17 cellular contexts compared by ENCODE assay signal in the genomic region with DNA sequence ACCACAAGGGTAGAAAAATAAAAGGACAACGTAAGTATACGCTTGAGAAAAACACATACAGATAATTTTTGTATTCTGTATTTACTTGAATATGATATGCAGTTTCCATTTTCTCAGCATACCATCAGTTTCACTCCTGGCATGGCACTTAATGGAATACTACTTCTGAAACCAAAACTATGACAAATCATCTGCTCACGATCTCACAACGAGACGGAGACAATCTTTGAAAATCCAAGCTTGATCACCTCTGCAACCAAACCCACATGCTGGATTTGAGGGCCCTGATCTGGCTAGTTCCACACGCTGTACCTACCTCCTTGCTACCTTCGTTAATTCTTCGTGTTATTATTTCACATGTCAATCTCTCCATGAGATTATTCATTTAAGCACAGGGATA.
DNase-seq lines count a peak whose midpoint lies in the region; ATAC-seq and TF ChIP-seq lines count a peak whose summit lies in the region.
"Had no signal": no experiment of that assay in that cellular context is flagged by ENCODE, and none has a peak within 500 bp of the region (broad histone marks: within the 10 kb centered on the region; RNA-seq: fewer than 3 reads in every experiment).

No MANE protein-coding gene starts in this region.

- peak overlapping the region; percentile 7 for H3K27ac Mint-ChIP-seq in activated CD4-positive, alpha-beta T cell treated with anti-CD3 and anti-CD28 coated beads, Interleukin-2, amount 10 ng/mL, durations not matched to agents 24 days and 14 days
- no peak overlapping the region for H3K27ac Mint-ChIP-seq in activated CD4-positive, alpha-beta T cell treated with anti-CD3 and anti-CD28 coated beads, Interleukin-2, amount 10 ng/mL, durations not matched to agents 7 days and 5 days
- no peak overlapping the region for H3K27ac Mint-ChIP-seq in activated naive CD4-positive, alpha-beta T cell treated with anti-CD3 and anti-CD28 coated beads for 36 hours
- no peak overlapping the region for H3K27ac Mint-ChIP-seq in natural killer cell treated with Interleukin-12 subunit alpha and Interleukin-12 subunit beta and Interleukin-15 and Interleukin-18, amount 100 ng/mL, for 72 hours
- H3K27ac Mint-ChIP-seq: CD4-positive, alpha-beta T cell had no signal

- H3K27me3 Mint-ChIP-seq in activated CD4-positive, alpha-beta T cell treated with anti-CD3 and anti-CD28 coated beads, Interleukin-2, amount 10 ng/mL, durations not matched to agents 24 days and 14 days: peaks cover 6% of the 10 kb centered on the region
- H3K27me3 Mint-ChIP-seq in activated CD4-positive, alpha-beta T cell treated with anti-CD3 and anti-CD28 coated beads, Interleukin-2, amount 10 ng/mL, durations not matched to agents 7 days and 5 days: no peaks in the 10 kb centered on the region
- peaks cover 4% of the 10 kb centered on the region for H3K27me3 Mint-ChIP-seq in activated naive CD4-positive, alpha-beta T cell treated with anti-CD3 and anti-CD28 coated beads for 36 hours (ENCODE audit: low read depth)
- H3K27me3 Mint-ChIP-seq in natural killer cell treated with Interleukin-12 subunit alpha and Interleukin-12 subunit beta and Interleukin-15 and Interleukin-18, amount 100 ng/mL, for 72 hours: no peaks in the 10 kb centered on the region
- H3K27me3 Mint-ChIP-seq: CD4-positive, alpha-beta T cell had no signal

- DNase-seq in activated CD4-positive, alpha-beta T cell treated with anti-CD3 and anti-CD28 coated beads, Interleukin-2, amount 10 ng/mL, durations not matched to agents 24 days and 14 days: no peak
- DNase-seq in activated CD4-positive, alpha-beta T cell treated with anti-CD3 and anti-CD28 coated beads, Interleukin-2, amount 10 ng/mL, durations not matched to agents 7 days and 5 days: no peak
- DNase-seq in activated naive CD4-positive, alpha-beta T cell treated with anti-CD3 and anti-CD28 coated beads for 36 hours: peak; percentile 23
- DNase-seq in activated naive CD4-positive, alpha-beta T cell (lab: John Stamatoyannopoulos, UW): no peak
- peak; percentile 47 for DNase-seq in stimulated activated CD4-positive, alpha-beta T cell treated with anti-CD3 and anti-CD28 coated beads, Interleukin-4, amount 100 ng/mL, for 24 hours
- DNase-seq in natural killer cell treated with Interleukin-12 subunit alpha and Interleukin-12 subunit beta and Interleukin-15 and Interleukin-18, amount 100 ng/mL, for 72 hours (ENCODE audit: low spot score): no peak
- DNase-seq in T-helper 9 cell: no peak
- DNase-seq: Caco-2; CD4-positive, alpha-beta T cell; GM23248; IMR-90; NCI-H1417; NCI-H187; NCI-H2107; NCI-H510A; NCI-H748 treated with DMSO at 0.1 percent for 48 hours had no signal

- CTCF ChIA-PET in activated CD4-positive, alpha-beta T cell treated with anti-CD3 and anti-CD28 coated beads, Interleukin-2, amount 10 ng/mL, durations not matched to agents 7 days and 5 days (lab: Charles Lee): interaction anchor here (1.4 kb wide), 1 partner anchor 9 kb away, joined by 4 read pairs; no protein-coding TSS in a partner anchor
- CTCF ChIA-PET in activated naive CD4-positive, alpha-beta T cell treated with anti-CD3 and anti-CD28 coated beads for 36 hours (lab: Charles Lee): no interaction called here

- no peak for ATAC-seq in natural killer cell treated with Interleukin-12 subunit alpha and Interleukin-12 subunit beta and Interleukin-15 and Interleukin-18, amount 100 ng/mL, for 72 hours

- H3K27ac ChIP-seq in VCaP: peak overlapping the region; percentile 12; the same call in 1 of the 2 replicates
- H3K27ac ChIP-seq: GM23248 had no signal

- H3K4me3 Mint-ChIP-seq in activated CD4-positive, alpha-beta T cell treated with anti-CD3 and anti-CD28 coated beads, Interleukin-2, amount 10 ng/mL, durations not matched to agents 24 days and 14 days: no peak overlapping the region
- no peak overlapping the region for H3K4me3 Mint-ChIP-seq in activated CD4-positive, alpha-beta T cell treated with anti-CD3 and anti-CD28 coated beads, Interleukin-2, amount 10 ng/mL, durations not matched to agents 7 days and 5 days
- H3K4me3 Mint-ChIP-seq in activated naive CD4-positive, alpha-beta T cell treated with anti-CD3 and anti-CD28 coated beads for 36 hours: no peak overlapping the region
- H3K4me3 Mint-ChIP-seq in natural killer cell treated with Interleukin-12 subunit alpha and Interleukin-12 subunit beta and Interleukin-15 and Interleukin-18, amount 100 ng/mL, for 72 hours: no peak overlapping the region
- H3K4me3 Mint-ChIP-seq: CD4-positive, alpha-beta T cell had no signal

- H3K4me1 Mint-ChIP-seq in activated CD4-positive, alpha-beta T cell treated with anti-CD3 and anti-CD28 coated beads, Interleukin-2, amount 10 ng/mL, durations not matched to agents 24 days and 14 days: peaks cover 34% of the 10 kb centered on the region
- peaks cover 43% of the 10 kb centered on the region for H3K4me1 Mint-ChIP-seq in activated CD4-positive, alpha-beta T cell treated with anti-CD3 and anti-CD28 coated beads, Interleukin-2, amount 10 ng/mL, durations not matched to agents 7 days and 5 days
- H3K4me1 Mint-ChIP-seq in activated naive CD4-positive, alpha-beta T cell treated with anti-CD3 and anti-CD28 coated beads for 36 hours (ENCODE audit: low read depth): peaks cover 42% of the 10 kb centered on the region
- H3K4me1 Mint-ChIP-seq in natural killer cell treated with Interleukin-12 subunit alpha and Interleukin-12 subunit beta and Interleukin-15 and Interleukin-18, amount 100 ng/mL, for 72 hours (ENCODE audit: low read depth in 2 of 2): peaks cover 23 to 30% of the 10 kb centered on the region in 2 donors

- peaks cover 21% of the 10 kb centered on the region for H3K36me3 Mint-ChIP-seq in activated CD4-positive, alpha-beta T cell treated with anti-CD3 and anti-CD28 coated beads, Interleukin-2, amount 10 ng/mL, durations not matched to agents 24 days and 14 days (ENCODE audit: low read depth)
- H3K36me3 Mint-ChIP-seq in activated CD4-positive, alpha-beta T cell treated with anti-CD3 and anti-CD28 coated beads, Interleukin-2, amount 10 ng/mL, durations not matched to agents 7 days and 5 days (ENCODE audit: low read depth): peaks cover 24% of the 10 kb centered on the region
- peaks cover 31% of the 10 kb centered on the region for H3K36me3 Mint-ChIP-seq in activated naive CD4-positive, alpha-beta T cell treated with anti-CD3 and anti-CD28 coated beads for 36 hours (ENCODE audit: low read depth)
- no peaks in the 10 kb centered on the region for H3K36me3 Mint-ChIP-seq in natural killer cell treated with Interleukin-12 subunit alpha and Interleukin-12 subunit beta and Interleukin-15 and Interleukin-18, amount 100 ng/mL, for 72 hours

- POLR2A ChIA-PET in activated CD4-positive, alpha-beta T cell treated with anti-CD3 and anti-CD28 coated beads, Interleukin-2, amount 10 ng/mL, durations not matched to agents 7 days and 5 days (lab: Charles Lee): no interaction called here

- intact Hi-C loops in activated CD4-positive, alpha-beta T cell treated with anti-CD3 and anti-CD28 coated beads, Interleukin-2, amount 10 ng/mL, durations not matched to agents 24 days and 14 days (cut with micrococcal nuclease): loop anchor here (1.0 to 10.0 kb wide), 2 partner anchors 31 to 421 kb away; a partner anchor contains a TSS
- intact Hi-C loops in activated naive CD4-positive, alpha-beta T cell treated with anti-CD3 and anti-CD28 coated beads for 36 hours (cut with micrococcal nuclease): loop anchor here (1.0 kb wide), 1 partner anchor 31 kb away; no protein-coding TSS in a partner anchor

- H3K9me3 Mint-ChIP-seq in activated CD4-positive, alpha-beta T cell treated with anti-CD3 and anti-CD28 coated beads, Interleukin-2, amount 10 ng/mL, durations not matched to agents 24 days and 14 days: no peaks in the 10 kb centered on the region
- H3K9me3 Mint-ChIP-seq in activated CD4-positive, alpha-beta T cell treated with anti-CD3 and anti-CD28 coated beads, Interleukin-2, amount 10 ng/mL, durations not matched to agents 7 days and 5 days: no peaks in the 10 kb centered on the region
- H3K9me3 Mint-ChIP-seq in activated naive CD4-positive, alpha-beta T cell treated with anti-CD3 and anti-CD28 coated beads for 36 hours: no peaks in the 10 kb centered on the region
- no peaks in the 10 kb centered on the region for H3K9me3 Mint-ChIP-seq in natural killer cell treated with Interleukin-12 subunit alpha and Interleukin-12 subunit beta and Interleukin-15 and Interleukin-18, amount 100 ng/mL, for 72 hours
- H3K9me3 Mint-ChIP-seq: CD4-positive, alpha-beta T cell had no signal

- TF ChIP-seq CTCF in VCaP (conservative IDR thresholded peaks at IDR 0.05): no peak

Comparison
In these comparisons a context has a peak if more than half of its experiments do, and no peak if none do; other contexts are left out.
1. DNase-seq: peak in activated naive CD4-positive, alpha-beta T cell treated with anti-CD3 and anti-CD28 coated beads for 36 hours (single experiment) and stimulated activated CD4-positive, alpha-beta T cell treated with anti-CD3 and anti-CD28 coated beads, Interleukin-4, amount 100 ng/mL, for 24 hours (single experiment); none in activated CD4-positive, alpha-beta T cell treated with anti-CD3 and anti-CD28 coated beads, Interleukin-2, amount 10 ng/mL, durations not matched to agents 24 days and 14 days (single experiment), activated CD4-positive, alpha-beta T cell treated with anti-CD3 and anti-CD28 coated beads, Interleukin-2, amount 10 ng/mL, durations not matched to agents 7 days and 5 days (single experiment), activated naive CD4-positive, alpha-beta T cell (0 of 4), natural killer cell treated with Interleukin-12 subunit alpha and Interleukin-12 subunit beta and Interleukin-15 and Interleukin-18, amount 100 ng/mL, for 72 hours (single experiment) and T-helper 9 cell (single experiment).